ENCODE assay signal across 17 cellular contexts in genomic region chr11:18703001-18703763, GRCh38. TPM values are rescaled to one million over a fixed set of nuclear protein-coding genes. Genes with fewer than 3 reads are reported as not detected.
"Had no signal": no experiment of that assay in that cellular context is flagged by ENCODE, and none has a peak within 500 bp of the region (broad histone marks: within the 10 kb centered on the region; RNA-seq: fewer than 3 reads in every experiment).

No MANE protein-coding gene starts in this region.

- ATAC-seq: activated T-cell treated with anti-CD3 and anti-CD28 coated beads, Interleukin-2, amount 50 U/mL, for 4 hours; left lobe of liver; natural killer cell had no signal

- H3K36me3 Mint-ChIP-seq: activated naive CD4-positive, alpha-beta T cell treated with anti-CD3 and anti-CD28 coated beads, Interleukin-2, amount 10 ng/mL, durations not matched to agents 7 days and 5 days; natural killer cell had no signal

- H3K9me3 Mint-ChIP-seq: activated naive CD4-positive, alpha-beta T cell treated with anti-CD3 and anti-CD28 coated beads, Interleukin-2, amount 10 ng/mL, durations not matched to agents 7 days and 5 days; activated T-cell treated with anti-CD3 and anti-CD28 coated beads, Interleukin-2, amount 50 U/mL, for 4 hours; natural killer cell had no signal

- H3K27ac Mint-ChIP-seq: activated naive CD4-positive, alpha-beta T cell treated with anti-CD3 and anti-CD28 coated beads, Interleukin-2, amount 10 ng/mL, durations not matched to agents 7 days and 5 days; natural killer cell had no signal

- DNase-seq: activated CD4-positive, alpha-beta T cell treated with anti-CD3 and anti-CD28 coated beads, Interleukin-2, amount 50 U/mL, for 1 hour; activated CD4-positive, CD25-positive, alpha-beta regulatory T cell treated with anti-CD3 and anti-CD28 coated beads, Interleukin-2, amount 50 U/mL, for 72 hours; activated CD8-positive, alpha-beta memory T cell treated with anti-CD3 and anti-CD28 coated beads, Interleukin-2, amount 50 U/mL, for 4 hours; activated naive CD4-positive, alpha-beta T cell treated with anti-CD3 and anti-CD28 coated beads, Interleukin-2, amount 10 ng/mL, durations not matched to agents 7 days and 5 days; activated T-cell treated with anti-CD3 and anti-CD28 coated beads, Interleukin-2, amount 50 U/mL, for 4 hours; aorta; cerebellar nuclear complex; effector CD4-positive, alpha-beta T cell; mammary epithelial cell; natural killer cell; stimulated activated CD4-positive, alpha-beta T cell treated with anti-CD3 and anti-CD28 coated beads, Interleukin-2, amount 100 ng/mL, for 24 hours; stimulated activated naive CD4-positive, alpha-beta T cell treated with Interleukin-2 at 50 U/mL for 16 hours; T-helper 1 cell; thyroid gland had no signal

- H3K4me3 Mint-ChIP-seq: activated naive CD4-positive, alpha-beta T cell treated with anti-CD3 and anti-CD28 coated beads, Interleukin-2, amount 10 ng/mL, durations not matched to agents 7 days and 5 days; activated T-cell treated with anti-CD3 and anti-CD28 coated beads, Interleukin-2, amount 50 U/mL, for 4 hours; natural killer cell had no signal

RNA-seq across cellular contexts. Expression of gene IGSF22, which starts 22.8 kb away (rescaled TPM):
- total RNA-seq: frontal cortex, subcutaneous adipose tissue had no signal
- polyA plus RNA-seq: aorta had no signal
